Comparison of ENCODE assay signal across 8 cellular contexts in the genomic region with DNA sequence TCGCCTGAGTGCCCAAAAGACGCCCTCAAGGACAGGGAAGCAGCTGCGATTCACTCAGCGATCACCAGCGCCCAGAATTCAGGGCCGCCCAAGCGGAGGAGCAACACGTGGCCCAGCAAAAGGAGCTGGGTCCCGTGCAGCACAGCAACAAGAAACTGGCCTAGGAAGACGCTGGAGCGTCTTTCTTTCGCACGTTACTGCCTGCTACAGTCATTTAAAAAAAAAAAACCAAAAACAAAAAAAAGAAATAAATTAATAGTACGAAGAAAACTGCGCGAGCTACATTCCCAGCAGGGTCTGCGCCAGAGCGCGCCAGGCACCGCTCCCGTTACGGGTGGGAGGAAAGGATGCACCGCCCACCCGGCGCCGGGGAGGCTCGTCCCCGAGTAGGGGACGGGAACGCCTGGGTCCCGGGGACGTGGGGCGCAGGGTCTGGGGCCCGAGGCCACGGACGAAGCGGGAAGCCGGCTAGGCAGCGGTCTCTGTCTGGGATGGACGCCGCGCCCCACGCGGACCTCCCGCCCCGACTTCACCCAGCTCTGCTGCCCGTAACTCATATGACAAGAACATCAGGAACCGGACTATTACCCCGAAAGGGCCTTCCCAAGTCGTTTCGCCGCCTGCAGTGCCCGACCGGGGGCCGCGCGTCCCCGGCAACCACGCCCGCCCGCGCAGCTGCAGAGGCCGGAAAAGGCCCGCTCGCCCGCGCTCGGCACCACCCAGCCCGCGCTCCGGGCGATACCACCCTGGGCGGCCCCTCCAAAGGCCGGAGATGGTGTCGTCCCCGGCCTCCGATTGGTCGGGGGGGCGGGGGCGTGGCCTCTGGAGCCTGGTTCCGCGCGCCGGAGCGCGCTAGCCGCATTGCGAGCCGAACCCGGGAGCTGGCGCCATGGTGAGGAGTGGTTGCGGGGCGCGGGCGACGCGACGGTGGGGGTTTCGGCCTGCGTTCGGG. TPM values are rescaled to one million over a fixed set of nuclear protein-coding genes. Genes with fewer than 3 reads are reported as not detected.
DNase-seq lines count a peak whose midpoint lies in the region; ATAC-seq lines count a peak whose summit lies in the region.

A gene with protein sequence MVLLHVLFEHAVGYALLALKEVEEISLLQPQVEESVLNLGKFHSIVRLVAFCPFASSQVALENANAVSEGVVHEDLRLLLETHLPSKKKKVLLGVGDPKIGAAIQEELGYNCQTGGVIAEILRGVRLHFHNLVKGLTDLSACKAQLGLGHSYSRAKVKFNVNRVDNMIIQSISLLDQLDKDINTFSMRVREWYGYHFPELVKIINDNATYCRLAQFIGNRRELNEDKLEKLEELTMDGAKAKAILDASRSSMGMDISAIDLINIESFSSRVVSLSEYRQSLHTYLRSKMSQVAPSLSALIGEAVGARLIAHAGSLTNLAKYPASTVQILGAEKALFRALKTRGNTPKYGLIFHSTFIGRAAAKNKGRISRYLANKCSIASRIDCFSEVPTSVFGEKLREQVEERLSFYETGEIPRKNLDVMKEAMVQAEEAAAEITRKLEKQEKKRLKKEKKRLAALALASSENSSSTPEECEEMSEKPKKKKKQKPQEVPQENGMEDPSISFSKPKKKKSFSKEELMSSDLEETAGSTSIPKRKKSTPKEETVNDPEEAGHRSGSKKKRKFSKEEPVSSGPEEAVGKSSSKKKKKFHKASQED (plus strand): TSS at position 861 of the 952 bp plus-strand sequence. CDS start 29 bp downstream, at position 890.

- peaks cover 28% of the 10 kb centered on the region for H3K4me1 ChIP-seq in CD8-positive, alpha-beta memory T cell (ENCODE audit: insufficient read depth, low read length)

- POLR2A ChIA-PET in CD8-positive, alpha-beta memory T cell (lab: Charles Lee), result interaction anchor here (0.7 to 5.0 kb wide), 8 partner anchors 9 to 827 kb away, joined by 3 to 70 read pairs (median 4); a partner anchor contains a TSS
- POLR2A ChIA-PET in activated CD8-positive, alpha-beta memory T cell treated with anti-CD3 and anti-CD28 coated beads for 36 hours (lab: Charles Lee), result interaction anchor here (0.5 to 2.9 kb wide), 12 partner anchors 11 to 549 kb away, joined by 3 to 14 read pairs (median 6); a partner anchor contains a TSS

- peak within 1 kb of the TSS; percentile 96 for H3K4me3 ChIP-seq in CD8-positive, alpha-beta memory T cell (ENCODE audit: low read length)

- peaks cover 13 to 40% (median 14%) of the 10 kb centered on the region in 3 donors for H3K36me3 Mint-ChIP-seq in CD8-positive, alpha-beta memory T cell
- peaks cover 20% of the 10 kb centered on the region for H3K36me3 Mint-ChIP-seq in memory B cell

- H3K36me3 ChIP-seq in CD8-positive, alpha-beta memory T cell (ENCODE audit: insufficient read depth, low read length), result peaks cover 32% of the 10 kb centered on the region

- H3K27ac Mint-ChIP-seq in CD8-positive, alpha-beta memory T cell, result peak within 1 kb of the TSS; percentile 76 to 96 (median 91)
- peak within 1 kb of the TSS; percentile 90 for H3K27ac Mint-ChIP-seq in memory B cell

- H3K9me3 ChIP-seq in CD8-positive, alpha-beta memory T cell (ENCODE audit: low read length), result no peaks in the 10 kb centered on the region

- H3K4me1 Mint-ChIP-seq in CD8-positive, alpha-beta memory T cell, result peaks cover 28 to 50% (median 30%) of the 10 kb centered on the region in 3 donors
- H3K4me1 Mint-ChIP-seq in memory B cell, result peaks cover 14% of the 10 kb centered on the region

- peak; percentile 64 for ATAC-seq in GM19468 (IDR thresholded peaks at IDR 0.05; ENCODE audit: extremely low read depth, unreplicated experiment)
- peak; percentile 81 for ATAC-seq in memory B cell (ENCODE audit: low read depth)

- no peaks in the 10 kb centered on the region for H3K9me3 Mint-ChIP-seq in CD8-positive, alpha-beta memory T cell
- H3K9me3 Mint-ChIP-seq in memory B cell, result no peaks in the 10 kb centered on the region

- peak within 1 kb of the TSS; percentile 84 for H3K27ac ChIP-seq in CD8-positive, alpha-beta memory T cell (ENCODE audit: low read depth, low read length)

- DNase-seq in CD8-positive, alpha-beta memory T cell, result peak; percentile 90 to 96 (median 94)
- DNase-seq in HS-5 (ENCODE audit: low read depth) (peak; percentile 64), NOMO-1 (lab: John Stamatoyannopoulos, UW; ENCODE audit: unreplicated experiment in 2 of 2) (peak; percentile 81 to 89), memory B cell (ENCODE audit: low spot score in 2 of 2) (peak; percentile 97 to 98)
- peak; percentile 93 for DNase-seq in effector CD8-positive, alpha-beta T cell (lab: John Stamatoyannopoulos, UW)
- DNase-seq in stimulated activated CD8-positive, alpha-beta memory T cell treated with anti-CD3 and anti-CD28 coated beads, Interleukin-12 subunit alpha, Interleukin-12 subunit beta, amount 100 ng/mL, for 1 hour (ENCODE audit: low read depth), result peak; percentile 85

- H3K27me3 ChIP-seq in CD8-positive, alpha-beta memory T cell (ENCODE audit: insufficient read depth, low read length, poor library complexity, severe bottlenecking), result no peaks in the 10 kb centered on the region

- peaks cover 0 to 2% of the 10 kb centered on the region in 2 donors for H3K27me3 Mint-ChIP-seq in CD8-positive, alpha-beta memory T cell
- H3K27me3 Mint-ChIP-seq in memory B cell, result no peaks in the 10 kb centered on the region

- peak within 1 kb of the TSS; percentile 89 to 95 (median 91) for H3K4me3 Mint-ChIP-seq in CD8-positive, alpha-beta memory T cell
- H3K4me3 Mint-ChIP-seq in memory B cell, result peak within 1 kb of the TSS; percentile 91

- CTCF ChIA-PET in CD8-positive, alpha-beta memory T cell (lab: Charles Lee), result interaction anchor here (1.0 to 2.7 kb wide), 9 partner anchors 12 to 188 kb away, joined by 3 to 21 read pairs (median 4); a partner anchor contains a TSS
- CTCF ChIA-PET in activated CD8-positive, alpha-beta memory T cell treated with anti-CD3 and anti-CD28 coated beads for 36 hours (lab: Charles Lee), result interaction anchor here (0.6 to 2.0 kb wide), 8 partner anchors 11 to 855 kb away, joined by 3 to 9 read pairs (median 3); a partner anchor contains a TSS

RNA-seq across cellular contexts. Expression of the gene that starts here (rescaled TPM):
- 100 to 1,000 TPM; 888 to 920 TPM for total RNA-seq in CD8-positive, alpha-beta memory T cell
- polyA plus RNA-seq in CD8-positive, alpha-beta memory T cell, result 106 TPM
- total RNA-seq in activated CD8-positive, alpha-beta memory T cell treated with anti-CD3 and anti-CD28 coated beads for 36 hours, result 100 to 1,000 TPM; 887 to 915 TPM

Comparison
In these comparisons a context has a peak if more than half of its experiments do, and no peak if none do; other contexts are left out.
1. Peak in every context shown above with its lines: DNase-seq, ATAC-seq, H3K4me3 ChIP-seq and H3K27ac ChIP-seq.